Comparison of ENCODE assay signal across 8 cellular contexts in the genomic region with DNA sequence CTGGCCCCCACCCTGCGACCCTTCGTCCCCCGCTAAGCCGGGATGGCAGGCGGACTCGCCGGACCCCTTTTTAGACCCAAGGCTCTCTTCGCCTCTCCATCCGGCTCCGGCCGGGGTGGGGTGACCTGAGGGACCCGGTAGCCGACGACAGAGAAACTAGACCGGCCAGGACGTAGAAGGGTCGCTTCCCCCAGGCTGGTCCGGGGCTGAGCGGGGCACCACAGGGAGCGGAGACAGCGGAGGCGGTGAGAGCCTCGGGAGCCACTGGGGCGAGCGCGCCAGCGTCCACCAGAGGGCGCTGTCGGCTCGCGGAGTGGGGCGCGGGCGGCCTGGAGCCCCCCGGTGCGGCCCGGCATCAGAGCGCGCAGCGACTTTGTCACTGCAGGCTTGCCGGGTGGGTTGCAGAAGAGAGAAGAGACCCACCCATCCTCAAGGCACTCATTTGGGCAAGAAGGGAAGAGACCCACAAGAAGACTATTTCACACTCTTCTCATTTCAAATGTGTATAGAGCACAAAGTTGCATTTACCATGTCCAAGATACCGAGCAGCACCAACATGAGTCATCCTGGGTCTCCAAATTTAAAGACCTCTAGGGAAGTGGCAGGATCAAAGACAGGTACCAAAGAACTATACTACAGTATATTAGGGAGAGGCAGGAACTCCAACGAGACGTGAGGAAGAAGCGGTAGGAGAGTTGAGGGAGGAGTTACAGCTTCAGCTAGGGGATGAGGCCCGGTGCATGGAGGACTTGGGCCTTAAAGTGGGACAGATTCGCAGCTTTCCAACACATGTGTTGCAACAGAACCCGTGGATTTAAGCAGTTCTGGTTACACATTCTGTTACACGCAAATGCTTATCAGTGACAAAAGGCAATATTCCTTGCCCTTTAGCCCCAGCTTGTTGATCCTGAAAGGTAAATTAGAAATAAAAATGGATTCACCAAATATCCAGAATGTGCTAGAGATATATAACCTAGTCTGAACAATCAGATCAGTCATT. TPM values are rescaled to one million over a fixed set of nuclear protein-coding genes. Genes with fewer than 3 reads are reported as not detected.
DNase-seq lines count a peak whose midpoint lies in the region; ATAC-seq and TF ChIP-seq lines count a peak whose summit lies in the region.

No MANE protein-coding gene starts in this region.

- intact Hi-C loops in cardiac septum (cut with DNase I) = loop anchor here (1.0 kb wide), 2 partner anchors 134 to 292 kb away; no protein-coding TSS in a partner anchor

- H3K27ac Mint-ChIP-seq in CD4-positive, CD25-positive, alpha-beta regulatory T cell = no peak overlapping the region
- H3K27ac Mint-ChIP-seq in activated naive CD4-positive, alpha-beta T cell treated with anti-CD3 and anti-CD28 coated beads, Interleukin-2, amount 50 U/mL, for 72 hours = no peak overlapping the region

- peak; percentile 94 for ATAC-seq in CD4-positive, CD25-positive, alpha-beta regulatory T cell (ENCODE audit: low read depth in 2 of 2)
- ATAC-seq in GM19438 (IDR thresholded peaks at IDR 0.05; ENCODE audit: low read depth, unreplicated experiment) = peak; percentile 73
- ATAC-seq in activated naive CD4-positive, alpha-beta T cell treated with anti-CD3 and anti-CD28 coated beads, Interleukin-2, amount 50 U/mL, for 72 hours = peak; percentile 98

- no peak overlapping the region for H3K4me3 ChIP-seq in CD4-positive, CD25-positive, alpha-beta regulatory T cell (ENCODE audit: low read depth, low read length)
- H3K4me3 ChIP-seq in HUES48 (ENCODE audit: low read depth, low read length) (peak overlapping the region; percentile 57), parathyroid adenoma (ENCODE audit: low read depth, low read length) (peak overlapping the region; percentile 52)

- H3K4me1 ChIP-seq in CD4-positive, CD25-positive, alpha-beta regulatory T cell (ENCODE audit: control insufficient read depth, insufficient read depth, low read length, poor library complexity, severe bottlenecking) = peaks cover 8% of the 10 kb centered on the region
- H3K4me1 ChIP-seq in HUES48 (ENCODE audit: control insufficient read depth, insufficient read depth, low read length) (0 out of 2 replicates have a peak, but pooled peaks cover 7% of the 10 kb centered on the region), parathyroid adenoma (peaks cover 4% of the 10 kb centered on the region)

- no peaks in the 10 kb centered on the region for H3K36me3 Mint-ChIP-seq in CD4-positive, CD25-positive, alpha-beta regulatory T cell
- no peaks in the 10 kb centered on the region for H3K36me3 Mint-ChIP-seq in activated naive CD4-positive, alpha-beta T cell treated with anti-CD3 and anti-CD28 coated beads, Interleukin-2, amount 50 U/mL, for 72 hours

- peak overlapping the region; percentile 98 for H2AFZ ChIP-seq in parathyroid adenoma

- H3K36me3 ChIP-seq in CD4-positive, CD25-positive, alpha-beta regulatory T cell (ENCODE audit: control insufficient read depth, insufficient read depth, low read length) = no peaks in the 10 kb centered on the region
- H3K36me3 ChIP-seq in HUES48 (ENCODE audit: control insufficient read depth, insufficient read depth, low read length) (no peaks in the 10 kb centered on the region), parathyroid adenoma (ENCODE audit: control insufficient read depth, insufficient read depth, low read length) (no peaks in the 10 kb centered on the region)

- H3K4me1 Mint-ChIP-seq in CD4-positive, CD25-positive, alpha-beta regulatory T cell = peaks cover 0 to 10% (median 4%) of the 10 kb centered on the region in 4 donors

- no peak overlapping the region for H3K27ac ChIP-seq in CD4-positive, CD25-positive, alpha-beta regulatory T cell (ENCODE audit: insufficient read depth, low read length, poor library complexity, severe bottlenecking)
- H3K27ac ChIP-seq in HUES48 (ENCODE audit: low read depth, low read length) (no peak overlapping the region), parathyroid adenoma (no peak overlapping the region)

- no peaks in the 10 kb centered on the region for H3K9me3 Mint-ChIP-seq in CD4-positive, CD25-positive, alpha-beta regulatory T cell
- H3K9me3 Mint-ChIP-seq in activated naive CD4-positive, alpha-beta T cell treated with anti-CD3 and anti-CD28 coated beads, Interleukin-2, amount 50 U/mL, for 72 hours = no peaks in the 10 kb centered on the region

- H3K27me3 Mint-ChIP-seq in CD4-positive, CD25-positive, alpha-beta regulatory T cell = peaks cover 23% of the 10 kb centered on the region

- no peak overlapping the region for H3K9ac ChIP-seq in HUES48 (ENCODE audit: low read depth, low read length)
- H3K9ac ChIP-seq in parathyroid adenoma = peak overlapping the region; percentile 49

- DNase-seq in CD4-positive, CD25-positive, alpha-beta regulatory T cell = peak; percentile 55 to 71 (median 57)
- DNase-seq in SK-MEL-5 (ENCODE audit: low read depth, low spot score) = peak; percentile 73
- peak; percentile 67 to 87 for DNase-seq in activated naive CD4-positive, alpha-beta T cell treated with anti-CD3 and anti-CD28 coated beads, Interleukin-2, amount 50 U/mL, for 72 hours (ENCODE audit: low spot score in 2 of 2)
- DNase-seq in cardiac septum (ENCODE audit: low spot score) = peak; percentile 87
- peak; percentile 69 for DNase-seq in ureter (ENCODE audit: low spot score)

- H3K4me3 Mint-ChIP-seq in CD4-positive, CD25-positive, alpha-beta regulatory T cell = peak overlapping the region in 3 of 4 donors; percentile 23 to 66 (median 31)

- peak; percentile 99 for TF ChIP-seq CTCF in parathyroid adenoma (IDR thresholded peaks at IDR 0.05)

- H3K4me2 ChIP-seq in parathyroid adenoma (ENCODE audit: low read length) = peak overlapping the region; percentile 89

- H3K27me3 ChIP-seq in CD4-positive, CD25-positive, alpha-beta regulatory T cell (ENCODE audit: control insufficient read depth, insufficient read depth, low read length) = peaks cover 10% of the 10 kb centered on the region
- H3K27me3 ChIP-seq in HUES48 (ENCODE audit: control insufficient read depth, insufficient read depth, low read length) (peaks cover 54% of the 10 kb centered on the region), parathyroid adenoma (ENCODE audit: control insufficient read depth, insufficient read depth, low read length) (no peaks in the 10 kb centered on the region)

- in situ Hi-C loops in SK-MEL-5 (cut with HindIII; ENCODE audit: low pct_unique_long_range_greater_than_20kb, low sequenced_read_pairs) = no loop called here

- H3K9me3 ChIP-seq in CD4-positive, CD25-positive, alpha-beta regulatory T cell (ENCODE audit: control insufficient read depth in 2 of 2, low read length in 2 of 2) = no peaks in the 10 kb centered on the region
- H3K9me3 ChIP-seq in HUES48 (ENCODE audit: control insufficient read depth, insufficient read depth, low read length) (no peaks in the 10 kb centered on the region), parathyroid adenoma (ENCODE audit: control insufficient read depth, low read length) (no peaks in the 10 kb centered on the region)

- H3K79me2 ChIP-seq in parathyroid adenoma = peaks cover 3% of the 10 kb centered on the region

RNA-seq across cellular contexts. Expression of a gene that starts 7.6 kb away (rescaled TPM):
- 16.5 TPM for total RNA-seq in CD4-positive, CD25-positive, alpha-beta regulatory T cell
- polyA plus RNA-seq in CD4-positive, CD25-positive, alpha-beta regulatory T cell = 1 to 10 TPM in 3 of 4 donors, under 1 TPM in 1; 0.78 to 1.9 (median 1.2) TPM
- total RNA-seq in SK-MEL-5 (2014; rRNA removed; shearing (Covaris generic)) = 22.9 and 24.6 TPM in 2 replicates
- polyA plus RNA-seq in SK-MEL-5 (2015; cell fraction: cytosol; rRNA removed) = 12.8 and 16.7 TPM in 2 replicates
- 26.4 and 34.4 TPM in 2 replicates for polyA plus RNA-seq in SK-MEL-5 (2015; cell fraction: nucleus; rRNA removed)
- total RNA-seq in activated naive CD4-positive, alpha-beta T cell treated with anti-CD3 and anti-CD28 coated beads, Interleukin-2, amount 50 U/mL, for 72 hours = 10 to 100 TPM; 10.4 to 13.8 TPM
- total RNA-seq in cardiac septum = 20.3 TPM
- total RNA-seq in ureter = 54.3 TPM

RNA-seq across cellular contexts. Expression of a gene that starts 32.8 kb away (rescaled TPM):
- total RNA-seq in CD4-positive, CD25-positive, alpha-beta regulatory T cell = 18.2 TPM
- polyA plus RNA-seq in CD4-positive, CD25-positive, alpha-beta regulatory T cell = 10 to 100 TPM in 1 of 4 donors, 1 to 10 TPM in 3; 7.4 to 11.5 (median 9.1) TPM
- 23.2 and 31.2 TPM in 2 replicates for total RNA-seq in SK-MEL-5 (2014; rRNA removed; shearing (Covaris generic))
- 10.0 and 12.9 TPM in 2 replicates for polyA plus RNA-seq in SK-MEL-5 (2015; cell fraction: cytosol; rRNA removed)
- 6.8 and 7.4 TPM in 2 replicates for polyA plus RNA-seq in SK-MEL-5 (2015; cell fraction: nucleus; rRNA removed)
- total RNA-seq in activated naive CD4-positive, alpha-beta T cell treated with anti-CD3 and anti-CD28 coated beads, Interleukin-2, amount 50 U/mL, for 72 hours = 10 to 100 TPM; 18.1 to 20.4 TPM
- total RNA-seq in cardiac septum (11.2 TPM), ureter (30.3 TPM)
